Comparison of ENCODE assay signal across 1 cellular context in genomic region chr12:10241781-10242180, GRCh38.
TF ChIP-seq lines count a peak whose summit lies in the region.

No MANE protein-coding gene starts in this region.

TF ChIP-seq in GM23338, 12 proteins besides CTCF, POLR2A, EP300 and RAD21:
- TF ChIP-seq NANOG (IDR thresholded peaks at IDR 0.05; ENCODE audit: borderline replicate concordance) (no peak), ZNF462 (CRISPR knock-in tag; IDR thresholded peaks at IDR 0.05) (no peak), EZH2phosphoT487 (IDR thresholded peaks at IDR 0.05; ENCODE audit: unreplicated experiment) (no peak), POLR2AphosphoS5 (IDR thresholded peaks at IDR 0.05; ENCODE audit: low read depth) (no peak), STAT1 (IDR thresholded peaks at IDR 0.05; ENCODE audit: unreplicated experiment) (no peak), ZNF331 (CRISPR knock-in tag; IDR thresholded peaks at IDR 0.05; ENCODE audit: low read depth) (no peak), CREB1 (CRISPR knock-in tag; IDR thresholded peaks at IDR 0.05; ENCODE audit: low read depth) (no peak), JUNB (IDR thresholded peaks at IDR 0.05; ENCODE audit: unreplicated experiment) (no peak), EZH2 (IDR thresholded peaks at IDR 0.05; ENCODE audit: low read depth, unreplicated experiment) (no peak)
TF ChIP-seq in GM23338: peak in this region for 0.
